In the genomic region with DNA sequence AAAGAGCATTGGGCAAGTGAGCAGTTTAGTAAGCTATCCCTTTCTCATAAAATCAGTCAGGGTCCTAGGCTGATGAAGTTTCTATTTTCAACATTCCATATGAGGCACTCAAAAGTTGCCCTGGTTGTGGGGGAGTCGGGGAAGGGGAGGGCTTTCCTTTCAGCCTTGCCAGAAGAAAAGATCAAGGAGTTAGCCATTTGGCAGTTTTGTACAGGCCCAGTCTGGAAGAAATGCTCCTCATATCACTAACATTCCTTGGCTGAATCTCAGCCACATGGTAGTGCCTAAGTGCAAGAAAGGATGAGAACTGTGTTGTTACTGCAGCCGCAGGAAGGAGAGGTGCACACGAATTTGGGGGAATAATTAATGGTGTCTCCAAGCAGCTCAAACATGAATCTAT, we compare ENCODE assay signal across 22 cellular contexts.
"Had no signal": no experiment of that assay in that cellular context is flagged by ENCODE, and none has a peak within 500 bp of the region (broad histone marks: within the 10 kb centered on the region; RNA-seq: fewer than 3 reads in every experiment).

No MANE protein-coding gene starts in this region.

- ATAC-seq: Panc1, PC-3, SK-N-SH treated with all-trans-retinoic acid at 6 μM for 48 hours had no signal

- H3K9me3 ChIP-seq: MG63 had no signal

- H3K27ac ChIP-seq: RWPE1 had no signal

- H3K36me3 ChIP-seq: MG63 had no signal

- DNase-seq: Karpas-422, KG1, MG63, NCI-H1092, NCI-H1105 treated with DMSO at 0.1 percent for 48 hours, NCI-H1417 treated with DMSO at 0.1 percent for 48 hours, NCI-H146, NCI-H1694 treated with DMSO at 0.1 percent for 48 hours, NCI-H1930, NCI-H2081, NCI-H2107, NCI-H2227 treated with DMSO at 0.1 percent for 48 hours, NCI-H446, NCI-H510A, NCI-H524 treated with DMSO at 0.1 percent for 48 hours, NCI-H69, NCI-H774, PC-3, SHP77 had no signal

- H3K4me3 ChIP-seq: MG63 had no signal

- H3K27me3 ChIP-seq: MG63 had no signal
